Comparison of ENCODE assay signal across 12 cellular contexts in genomic region chr1:58779059-58779754, GRCh38. TPM values are rescaled to one million over a fixed set of nuclear protein-coding genes. Genes with fewer than 3 reads are reported as not detected.
DNase-seq lines count a peak whose midpoint lies in the region; TF ChIP-seq lines count a peak whose summit lies in the region.
"Had no signal": no experiment of that assay in that cellular context is flagged by ENCODE, and none has a peak within 500 bp of the region (broad histone marks: within the 10 kb centered on the region; RNA-seq: fewer than 3 reads in every experiment).

No MANE protein-coding gene starts in this region.

- peaks cover 36% of the 10 kb centered on the region for H4K20me1 ChIP-seq in osteoblast (ENCODE audit: insufficient read depth, low read length)
- no peaks in the 10 kb centered on the region for H4K20me1 ChIP-seq in MM.1S (ENCODE audit: insufficient read depth, low read length)

- no peak overlapping the region for H3K9ac ChIP-seq in MM.1S (ENCODE audit: low read length)

- no peaks in the 10 kb centered on the region for H3K4me1 ChIP-seq in Peyer's patch
- peaks cover 0 to 40% (median 0%) of the 10 kb centered on the region in 3 donors for H3K4me1 ChIP-seq in esophagus squamous epithelium
- peaks cover 8% of the 10 kb centered on the region for H3K4me1 ChIP-seq in osteoblast (ENCODE audit: insufficient read depth, low read length)
- H3K4me1 ChIP-seq in MM.1S (ENCODE audit: low read length), result peaks cover 30% of the 10 kb centered on the region

- peaks cover 35% of the 10 kb centered on the region for H3F3A ChIP-seq in MM.1S (ENCODE audit: insufficient read depth, low read length)

- intact Hi-C loops in esophagus squamous epithelium (cut with DNase I), result no loop called here

- H3K27ac ChIP-seq in Peyer's patch (peak overlapping the region; percentile 14 to 99 (median 54)), esophagus squamous epithelium (peak overlapping the region; percentile 96 to 100 (median 100)), osteoblast (ENCODE audit: low read depth, low read length) (no peak overlapping the region), MM.1S (ENCODE audit: low read length) (no peak overlapping the region)
- H3K27ac ChIP-seq: neutrophil had no signal

- H3K4me3 ChIP-seq in Peyer's patch (peak overlapping the region in 1 of 4 donors; percentile 98), esophagus squamous epithelium (no peak overlapping the region), osteoblast (ENCODE audit: insufficient read depth, low read length) (no peak overlapping the region), MM.1S (ENCODE audit: low read length) (no peak overlapping the region)
- H3K4me3 ChIP-seq: K562 had no signal

- WGBS in esophagus squamous epithelium, 2 donors, result 27 to 34% methylated on average over 2 of the region's 2 CpGs

- no peak overlapping the region for H3K4me2 ChIP-seq in osteoblast (ENCODE audit: insufficient read depth, low read length)
- H3K4me2 ChIP-seq in MM.1S (ENCODE audit: low read depth, low read length), result no peak overlapping the region

- H3K36me3 ChIP-seq in Peyer's patch, result peaks cover 0 to 19% (median 0%) of the 10 kb centered on the region in 3 donors
- peaks cover 0 to 10% (median 0%) of the 10 kb centered on the region in 3 donors for H3K36me3 ChIP-seq in esophagus squamous epithelium
- peaks cover 19% of the 10 kb centered on the region for H3K36me3 ChIP-seq in osteoblast (ENCODE audit: insufficient read depth, low read length)
- no peaks in the 10 kb centered on the region for H3K36me3 ChIP-seq in MM.1S (replicated peaks; ENCODE audit: insufficient read depth, low read length)
- H3K36me3 ChIP-seq: neutrophil had no signal

- TF ChIP-seq CTCF in Peyer's patch (IDR thresholded peaks at IDR 0.05) (no peak), esophagus squamous epithelium (IDR thresholded peaks at IDR 0.05) (no peak), osteoblast (IDR thresholded peaks at IDR 0.05; ENCODE audit: extremely low read depth, low read depth, low read length) (no peak), MM.1S (IDR thresholded peaks at IDR 0.05; ENCODE audit: low read length) (no peak)

- no peaks in the 10 kb centered on the region for H3K9me2 ChIP-seq in MM.1S (replicated peaks; ENCODE audit: insufficient read depth, low read length)

- DNase-seq in DMS53 (lab: John Stamatoyannopoulos, UW) (peak; percentile 80), Peyer's patch (no peak), esophagus squamous epithelium (lab: John Stamatoyannopoulos, UW) (no peak), osteoblast (ENCODE audit: insufficient read length, low spot score, missing footprints) (peak; percentile 55), GM19240 (ENCODE audit: insufficient read length, low spot score) (no peak), GF-D8 (lab: John Stamatoyannopoulos, UW) (no peak), OCI-M2 (lab: John Stamatoyannopoulos, UW; ENCODE audit: unreplicated experiment) (no peak), MM.1S (no peak)
- DNase-seq: NCI-H187; stimulated activated naive B cell treated with anti-CD40 and anti-IgM and Interleukin-4, amounts not matched to agents 10 μg/mL and 1 μg/mL and 100 μg/mL, for 72 hours had no signal

- H2AFZ ChIP-seq in osteoblast (ENCODE audit: low read length), result no peak overlapping the region
- H2AFZ ChIP-seq in MM.1S (ENCODE audit: low read length), result no peak overlapping the region

- H3K9me3 ChIP-seq in Peyer's patch (no peaks in the 10 kb centered on the region), esophagus squamous epithelium (no peaks in the 10 kb centered on the region), osteoblast (ENCODE audit: low read depth, low read length) (no peaks in the 10 kb centered on the region), MM.1S (replicated peaks; ENCODE audit: insufficient read depth, low read length) (no peaks in the 10 kb centered on the region)
- H3K9me3 ChIP-seq: neutrophil had no signal

- TF ChIP-seq POLR2A in Peyer's patch (IDR thresholded peaks at IDR 0.05) (no peak), esophagus squamous epithelium (IDR thresholded peaks at IDR 0.05) (no peak)

- H3K79me2 ChIP-seq in osteoblast (ENCODE audit: insufficient read depth, low read length), result peaks cover 34% of the 10 kb centered on the region
- H3K79me2 ChIP-seq in MM.1S (ENCODE audit: low read length), result peaks cover 19% of the 10 kb centered on the region

- no peaks in the 10 kb centered on the region for H3K27me3 ChIP-seq in Peyer's patch
- no peaks in the 10 kb centered on the region for H3K27me3 ChIP-seq in esophagus squamous epithelium
- no peaks in the 10 kb centered on the region for H3K27me3 ChIP-seq in osteoblast (ENCODE audit: insufficient read depth, low read length)
- H3K27me3 ChIP-seq in MM.1S (replicated peaks; ENCODE audit: insufficient read depth, low read length), result no peaks in the 10 kb centered on the region

RNA-seq across cellular contexts. Expression of gene JUN, which starts 4.6 kb away (rescaled TPM):
- total RNA-seq in Peyer's patch, result 100 to 1,000 TPM; 158 to 277 (median 208) TPM
- total RNA-seq in esophagus squamous epithelium, result 100 to 1,000 TPM in 1 of 4 donors, 10 to 100 TPM in 3; 48.5 to 128 (median 66.1) TPM
- 46.9 and 48.9 TPM in 2 replicates for total RNA-seq in osteoblast

Comparison
In these comparisons a context has a peak if more than half of its experiments do, and no peak if none do; other contexts are left out.
1. DNase-seq: peak in DMS53 (single experiment) and osteoblast (single experiment); none in Peyer's patch (0 of 3), esophagus squamous epithelium (single experiment), GM19240 (single experiment), GF-D8 (single experiment), OCI-M2 (single experiment) and MM.1S (single experiment).
2. H3K27ac ChIP-seq: peak in Peyer's patch (4 of 4) and esophagus squamous epithelium (4 of 4); none in osteoblast (single experiment) and MM.1S (single experiment).